ENCODE assay signal across 18 cellular contexts in genomic region chr20:54086444-54087134, GRCh38. TPM values are rescaled to one million over a fixed set of nuclear protein-coding genes. Genes with fewer than 3 reads are reported as not detected.
DNase-seq lines count a peak whose midpoint lies in the region; ATAC-seq and TF ChIP-seq lines count a peak whose summit lies in the region.
"Had no signal": no experiment of that assay in that cellular context is flagged by ENCODE, and none has a peak within 500 bp of the region (broad histone marks: within the 10 kb centered on the region; RNA-seq: fewer than 3 reads in every experiment).

No MANE protein-coding gene starts in this region.

- POLR2A ChIA-PET in CD8-positive, alpha-beta memory T cell (lab: Charles Lee) = no interaction called here
- POLR2A ChIA-PET in RWPE1 (lab: Yijun Ruan, JAX; ENCODE audit: low non-redundant PET) = interaction anchor here (0.5 kb wide), 1 partner anchor 14 kb away, joined by 3 read pairs; no protein-coding TSS in a partner anchor

- H3K9ac ChIP-seq in endodermal cell (ENCODE audit: extremely low read depth, low read length, poor library complexity, severe bottlenecking) = no peak overlapping the region

- no peak overlapping the region for H3K4me3 Mint-ChIP-seq in CD8-positive, alpha-beta memory T cell
- H3K4me3 Mint-ChIP-seq in endodermal cell = no peak overlapping the region
- H3K4me3 Mint-ChIP-seq: activated CD4-positive, alpha-beta memory T cell treated with anti-CD3 and anti-CD28 coated beads, Interleukin-2, amount 10 ng/mL, durations not matched to agents 7 days and 5 days; activated T-cell treated with anti-CD3 and anti-CD28 coated beads, Interleukin-2, amount 50 U/mL, for 72 hours; B cell; memory B cell had no signal

- peaks cover 0 to 10% of the 10 kb centered on the region in 2 donors for H3K27me3 Mint-ChIP-seq in CD8-positive, alpha-beta memory T cell
- peaks cover 12% of the 10 kb centered on the region for H3K27me3 Mint-ChIP-seq in endodermal cell (ENCODE audit: insufficient read depth)
- H3K27me3 Mint-ChIP-seq: B cell, memory B cell had no signal

- CTCF ChIA-PET in CD8-positive, alpha-beta memory T cell (lab: Charles Lee) = interaction anchor here (1.9 kb wide), 1 partner anchor 17 kb away, joined by 6 read pairs; no protein-coding TSS in a partner anchor
- CTCF ChIA-PET in RWPE1 (lab: Yijun Ruan, JAX) = interaction anchor here (0.6 kb wide), 2 partner anchors 98 to 130 kb away, joined by 5 to 8 read pairs; no protein-coding TSS in a partner anchor

- H3K4me3 ChIP-seq in MG63 (peak overlapping the region; percentile 11), fibroblast of mammary gland (ENCODE audit: control insufficient read depth, low read depth, low read length) (no peak overlapping the region), endodermal cell (ENCODE audit: low read length) (no peak overlapping the region)
- H3K4me3 ChIP-seq in CD8-positive, alpha-beta memory T cell (ENCODE audit: low read length) = no peak overlapping the region

- no peaks in the 10 kb centered on the region for H3K9me3 ChIP-seq in MG63
- no peaks in the 10 kb centered on the region for H3K9me3 ChIP-seq in CD8-positive, alpha-beta memory T cell (ENCODE audit: low read length)
- H3K9me3 ChIP-seq in endodermal cell (ENCODE audit: control insufficient read depth, low read length) = no peaks in the 10 kb centered on the region

- TF ChIP-seq CTCF in fibroblast of mammary gland (conservative IDR thresholded peaks at IDR 0.05; ENCODE audit: control insufficient read depth, insufficient read depth, low read depth, low read length) = no peak
- TF ChIP-seq CTCF in RWPE1 (conservative IDR thresholded peaks at IDR 0.05; ENCODE audit: low read depth) = no peak
- TF ChIP-seq CTCF in endodermal cell (conservative IDR thresholded peaks at IDR 0.05) = no peak

- ATAC-seq in sciatic nerve (peak; percentile 50), GM21786 (IDR thresholded peaks at IDR 0.05; ENCODE audit: unreplicated experiment) (no peak)
- ATAC-seq: activated T-cell treated with anti-CD3 and anti-CD28 coated beads, Interleukin-2, amount 50 U/mL, for 72 hours; stimulated activated naive CD8-positive, alpha-beta T cell treated with anti-CD3 and anti-CD28 coated beads, Interleukin-15, Interleukin-2, amounts not matched to agents 100 U/mL and 50 U/mL, for 24 hours had no signal

- no peaks in the 10 kb centered on the region for H3K4me1 ChIP-seq in CD8-positive, alpha-beta memory T cell (ENCODE audit: insufficient read depth, low read length)
- H3K4me1 ChIP-seq in endodermal cell (ENCODE audit: control insufficient read depth, insufficient read depth, low read length) = no peaks in the 10 kb centered on the region

- 91 to 95% methylated on average over 12 to 13 of the region's 13 CpGs for WGBS in endodermal cell (ENCODE audit: insufficient coverage in 1 of 2, insufficient read length in 1 of 2), 2 experiments

- H3K9me3 Mint-ChIP-seq in CD8-positive, alpha-beta memory T cell = no peaks in the 10 kb centered on the region
- H3K9me3 Mint-ChIP-seq in endodermal cell = no peaks in the 10 kb centered on the region
- H3K9me3 Mint-ChIP-seq: activated CD4-positive, alpha-beta memory T cell treated with anti-CD3 and anti-CD28 coated beads, Interleukin-2, amount 10 ng/mL, durations not matched to agents 7 days and 5 days; activated T-cell treated with anti-CD3 and anti-CD28 coated beads, Interleukin-2, amount 50 U/mL, for 72 hours had no signal

- H3K27ac ChIP-seq in CD8-positive, alpha-beta memory T cell (ENCODE audit: low read depth, low read length) = no peak overlapping the region
- H3K27ac ChIP-seq in RWPE1 = no peak overlapping the region
- H3K27ac ChIP-seq in endodermal cell (ENCODE audit: low read depth, low read length) = no peak overlapping the region

- intact Hi-C loops in sciatic nerve (cut with DNase I) = no loop called here

- H3K36me3 Mint-ChIP-seq in CD8-positive, alpha-beta memory T cell = peaks cover 0 to 5% (median 3%) of the 10 kb centered on the region in 3 donors
- H3K36me3 Mint-ChIP-seq in endodermal cell (ENCODE audit: low read depth) = no peaks in the 10 kb centered on the region
- H3K36me3 Mint-ChIP-seq: memory B cell had no signal

- DNase-seq in AG20443 (ENCODE audit: low spot score) = peak; percentile 76
- peak; percentile 82 for DNase-seq in MG63
- DNase-seq in fibroblast of mammary gland (ENCODE audit: low read depth) = peak; percentile 60
- DNase-seq in sciatic nerve (ENCODE audit: low spot score) = no peak
- DNase-seq in CD8-positive, alpha-beta memory T cell = no peak
- no peak for DNase-seq in RWPE1 (ENCODE audit: low spot score)
- DNase-seq in endodermal cell = no peak
- DNase-seq: activated CD4-positive, alpha-beta memory T cell treated with anti-CD3 and anti-CD28 coated beads, Interleukin-2, amount 10 ng/mL, durations not matched to agents 7 days and 5 days; activated T-cell treated with anti-CD3 and anti-CD28 coated beads, Interleukin-2, amount 50 U/mL, for 72 hours; MM.1S; NCI-H1930; NCI-H510A treated with DMSO at 0.1 percent for 48 hours; nucleus accumbens; stimulated activated naive CD8-positive, alpha-beta T cell treated with anti-CD3 and anti-CD28 coated beads, Interleukin-15, Interleukin-2, amounts not matched to agents 100 U/mL and 50 U/mL, for 24 hours had no signal

- H3K4me1 Mint-ChIP-seq in CD8-positive, alpha-beta memory T cell = peaks cover 0 to 4% (median 1%) of the 10 kb centered on the region in 3 donors
- no peaks in the 10 kb centered on the region for H3K4me1 Mint-ChIP-seq in endodermal cell

- no peaks in the 10 kb centered on the region for H3K36me3 ChIP-seq in MG63
- H3K36me3 ChIP-seq in CD8-positive, alpha-beta memory T cell (ENCODE audit: insufficient read depth, low read length) = no peaks in the 10 kb centered on the region
- H3K36me3 ChIP-seq in endodermal cell (ENCODE audit: control insufficient read depth, insufficient read depth, low read length) = no peaks in the 10 kb centered on the region

- H3K27me3 ChIP-seq in MG63 (peaks cover 2% of the 10 kb centered on the region; the same call in 1 of the 2 replicates), endodermal cell (ENCODE audit: control insufficient read depth, insufficient read depth, low read length, poor library complexity, severe bottlenecking) (no peaks in the 10 kb centered on the region)
- no peaks in the 10 kb centered on the region for H3K27me3 ChIP-seq in CD8-positive, alpha-beta memory T cell (ENCODE audit: insufficient read depth, low read length, poor library complexity, severe bottlenecking)

- peak overlapping the region in 1 of 8 donors; percentile 24 for H3K27ac Mint-ChIP-seq in CD8-positive, alpha-beta memory T cell
- no peak overlapping the region for H3K27ac Mint-ChIP-seq in endodermal cell
- H3K27ac Mint-ChIP-seq: activated CD4-positive, alpha-beta memory T cell treated with anti-CD3 and anti-CD28 coated beads, Interleukin-2, amount 10 ng/mL, durations not matched to agents 7 days and 5 days; activated T-cell treated with anti-CD3 and anti-CD28 coated beads, Interleukin-2, amount 50 U/mL, for 72 hours; B cell; memory B cell had no signal

RNA-seq across cellular contexts. Expression of gene BCAS1, which starts 16.2 kb away (rescaled TPM):
- total RNA-seq in MG63 (2014; rRNA removed; shearing (Covaris generic); ENCODE audit: low replicate concordance) = not detected in 2 replicates
- 117 TPM for total RNA-seq in sciatic nerve
- total RNA-seq in CD8-positive, alpha-beta memory T cell = under 1 TPM; 0.09 to 0.15 TPM
- 0.91 TPM for polyA plus RNA-seq in CD8-positive, alpha-beta memory T cell
- total RNA-seq in endodermal cell = not detected
- 0.07 TPM for polyA plus RNA-seq in endodermal cell (2013, experiment 1 of 2)
- polyA plus RNA-seq in endodermal cell (2013, experiment 2 of 2) = not detected
- total RNA-seq: activated CD4-positive, alpha-beta memory T cell treated with anti-CD3 and anti-CD28 coated beads, Interleukin-2, amount 10 ng/mL, durations not matched to agents 7 days and 5 days; activated T-cell treated with anti-CD3 and anti-CD28 coated beads, Interleukin-2, amount 50 U/mL, for 72 hours; endothelial cell of umbilical vein had no signal
- polyA plus RNA-seq: endothelial cell of umbilical vein had no signal

Comparison
In these comparisons a context has a peak if more than half of its experiments do, and no peak if none do; other contexts are left out.
1. DNase-seq: peak in AG20443 (single experiment), MG63 (single experiment) and fibroblast of mammary gland (single experiment); none in sciatic nerve (single experiment), CD8-positive, alpha-beta memory T cell (0 of 5), RWPE1 (single experiment) and endodermal cell (single experiment).
2. RNA of gene BCAS1, which starts 16.2 kb away (total RNA-seq): 117 TPM in sciatic nerve (single experiment); 0.09 to 0.15 TPM in CD8-positive, alpha-beta memory T cell, not detected in endodermal cell and not detected in MG63; every median in the first group is over 100 times any median in the second.